Comparison of ENCODE assay signal across 19 cellular contexts in genomic region chr2:18623782-18624181, GRCh38. TPM values are rescaled to one million over a fixed set of nuclear protein-coding genes. Genes with fewer than 3 reads are reported as not detected.
DNase-seq lines count a peak whose midpoint lies in the region; ATAC-seq, FAIRE-seq and TF ChIP-seq lines count a peak whose summit lies in the region.
"Had no signal": no experiment of that assay in that cellular context is flagged by ENCODE, and none has a peak within 500 bp of the region (broad histone marks: within the 10 kb centered on the region; RNA-seq: fewer than 3 reads in every experiment).

No MANE protein-coding gene starts in this region.

- H3K27me3 ChIP-seq in bronchial epithelial cell (ENCODE audit: control insufficient read depth, insufficient read depth, low read length) = no peaks in the 10 kb centered on the region
- H3K27me3 ChIP-seq: SJCRH30 had no signal

- no peaks in the 10 kb centered on the region for H3K36me3 ChIP-seq in bronchial epithelial cell (ENCODE audit: control insufficient read depth, insufficient read depth, low read length)
- H3K36me3 ChIP-seq: SJCRH30 had no signal

- ATAC-seq in HG03095 (IDR thresholded peaks at IDR 0.05; ENCODE audit: unreplicated experiment) = no peak
- no peak for ATAC-seq in HG03354 (IDR thresholded peaks at IDR 0.05; ENCODE audit: poor library complexity, severe bottlenecking, unreplicated experiment)
- ATAC-seq in stimulated activated naive B cell treated with anti-CD40 and anti-IgM and Interleukin-4, amounts not matched to agents 10 μg/mL and 1 μg/mL and 100 μg/mL, for 72 hours (replicated peaks) = no peak
- ATAC-seq: natural killer cell treated with Interleukin-12 subunit alpha and Interleukin-12 subunit beta and Interleukin-15 and Interleukin-18, amount 100 ng/mL, for 72 hours; stimulated activated naive CD8-positive, alpha-beta T cell treated with anti-CD3 and anti-CD28 coated beads, Interleukin-15, amount 100 ng/mL, for 72 hours had no signal

- peaks cover 1 to 4% of the 10 kb centered on the region in 2 donors for H3K9me3 Mint-ChIP-seq in stimulated activated naive B cell treated with anti-CD40 and anti-IgM and Interleukin-4, amounts not matched to agents 10 μg/mL and 1 μg/mL and 100 μg/mL, for 72 hours
- H3K9me3 Mint-ChIP-seq: brain; stimulated activated naive CD8-positive, alpha-beta T cell treated with anti-CD3 and anti-CD28 coated beads, Interleukin-15, amount 100 ng/mL, for 72 hours had no signal

- H3K4me3 ChIP-seq in AG09309 (ENCODE audit: control insufficient read depth, low read depth, low read length) (no peak overlapping the region), bronchial epithelial cell (ENCODE audit: low read depth, low read length) (no peak overlapping the region)
- H3K4me3 ChIP-seq: SJCRH30 had no signal

- H3K4me1 Mint-ChIP-seq in stimulated activated naive B cell treated with anti-CD40 and anti-IgM and Interleukin-4, amounts not matched to agents 10 μg/mL and 1 μg/mL and 100 μg/mL, for 72 hours = no peaks in the 10 kb centered on the region
- H3K4me1 Mint-ChIP-seq: brain; stimulated activated naive CD8-positive, alpha-beta T cell treated with anti-CD3 and anti-CD28 coated beads, Interleukin-15, amount 100 ng/mL, for 72 hours had no signal

- H3K36me3 Mint-ChIP-seq in stimulated activated naive B cell treated with anti-CD40 and anti-IgM and Interleukin-4, amounts not matched to agents 10 μg/mL and 1 μg/mL and 100 μg/mL, for 72 hours = peaks cover 0 to 2% of the 10 kb centered on the region in 2 donors
- H3K36me3 Mint-ChIP-seq: brain; natural killer cell treated with Interleukin-12 subunit alpha and Interleukin-12 subunit beta and Interleukin-15 and Interleukin-18, amount 100 ng/mL, for 72 hours had no signal

- H3K27ac Mint-ChIP-seq in stimulated activated naive B cell treated with anti-CD40 and anti-IgM and Interleukin-4, amounts not matched to agents 10 μg/mL and 1 μg/mL and 100 μg/mL, for 72 hours = no peak overlapping the region
- H3K27ac Mint-ChIP-seq: brain; natural killer cell treated with Interleukin-12 subunit alpha and Interleukin-12 subunit beta and Interleukin-15 and Interleukin-18, amount 100 ng/mL, for 72 hours; stimulated activated naive CD8-positive, alpha-beta T cell treated with anti-CD3 and anti-CD28 coated beads, Interleukin-15, amount 100 ng/mL, for 72 hours had no signal

- no peak overlapping the region for H3K4me3 Mint-ChIP-seq in stimulated activated naive B cell treated with anti-CD40 and anti-IgM and Interleukin-4, amounts not matched to agents 10 μg/mL and 1 μg/mL and 100 μg/mL, for 72 hours
- H3K4me3 Mint-ChIP-seq: brain; natural killer cell treated with Interleukin-12 subunit alpha and Interleukin-12 subunit beta and Interleukin-15 and Interleukin-18, amount 100 ng/mL, for 72 hours; stimulated activated naive CD8-positive, alpha-beta T cell treated with anti-CD3 and anti-CD28 coated beads, Interleukin-15, amount 100 ng/mL, for 72 hours had no signal

- FAIRE-seq in bronchial epithelial cell (lab: Jason Lieb, UNC) = no peak
- FAIRE-seq: G401.6, urothelium cell line had no signal

- TF ChIP-seq CTCF in AG09309 (IDR thresholded peaks at IDR 0.05; ENCODE audit: control insufficient read depth, insufficient read depth, low read depth, low read length, missing control alignments) (no peak), bronchial epithelial cell (IDR thresholded peaks at IDR 0.05; ENCODE audit: insufficient read depth, low read length, severe bottlenecking) (no peak)

- DNase-seq in AG09309 (ENCODE audit: low read depth) (peak; percentile 50), NCI-H82 (lab: John Stamatoyannopoulos, UW) (peak; percentile 41), bronchial epithelial cell (ENCODE audit: low read depth) (peak; percentile 93), glomerular visceral epithelial cell (ENCODE audit: extremely low spot score) (peak; percentile 5), putamen (ENCODE audit: low spot score) (no peak)
- no peak for DNase-seq in stimulated activated naive B cell treated with anti-CD40 and anti-IgM and Interleukin-4, amounts not matched to agents 10 μg/mL and 1 μg/mL and 100 μg/mL, for 72 hours
- DNase-seq: activated CD8-positive, alpha-beta memory T cell treated with anti-CD3 and anti-CD28 coated beads, Interleukin-2, amount 50 U/mL, for 4 hours; activated gamma-delta T cell treated with Interleukin-2 at 50 U/mL for 16 hours; GOT3; NCI-H1436 treated with DMSO at 0.1 percent for 48 hours; SJCRH30; stimulated activated naive CD8-positive, alpha-beta T cell treated with anti-CD3 and anti-CD28 coated beads, Interleukin-15, amount 100 ng/mL, for 72 hours; T1000 had no signal

- H3K27me3 Mint-ChIP-seq in stimulated activated naive B cell treated with anti-CD40 and anti-IgM and Interleukin-4, amounts not matched to agents 10 μg/mL and 1 μg/mL and 100 μg/mL, for 72 hours = no peaks in the 10 kb centered on the region
- H3K27me3 Mint-ChIP-seq: brain; natural killer cell treated with Interleukin-12 subunit alpha and Interleukin-12 subunit beta and Interleukin-15 and Interleukin-18, amount 100 ng/mL, for 72 hours; stimulated activated naive CD8-positive, alpha-beta T cell treated with anti-CD3 and anti-CD28 coated beads, Interleukin-15, amount 100 ng/mL, for 72 hours had no signal

RNA-seq across cellular contexts. Expression of gene NT5C1B, which starts 34.4 kb away (rescaled TPM):
- total RNA-seq in bronchial epithelial cell = not detected in 2 replicates
- total RNA-seq: natural killer cell treated with Interleukin-12 subunit alpha and Interleukin-12 subunit beta and Interleukin-15 and Interleukin-18, amount 100 ng/mL, for 72 hours; SJCRH30 had no signal

Comparison
In these comparisons a context has a peak if more than half of its experiments do, and no peak if none do; other contexts are left out.
1. DNase-seq: peak in AG09309 (single experiment), NCI-H82 (single experiment), bronchial epithelial cell (single experiment) and glomerular visceral epithelial cell (single experiment); none in putamen (single experiment) and stimulated activated naive B cell treated with anti-CD40 and anti-IgM and Interleukin-4, amounts not matched to agents 10 μg/mL and 1 μg/mL and 100 μg/mL, for 72 hours (single experiment).